8 cellular contexts compared by ENCODE assay signal in the genomic region with DNA sequence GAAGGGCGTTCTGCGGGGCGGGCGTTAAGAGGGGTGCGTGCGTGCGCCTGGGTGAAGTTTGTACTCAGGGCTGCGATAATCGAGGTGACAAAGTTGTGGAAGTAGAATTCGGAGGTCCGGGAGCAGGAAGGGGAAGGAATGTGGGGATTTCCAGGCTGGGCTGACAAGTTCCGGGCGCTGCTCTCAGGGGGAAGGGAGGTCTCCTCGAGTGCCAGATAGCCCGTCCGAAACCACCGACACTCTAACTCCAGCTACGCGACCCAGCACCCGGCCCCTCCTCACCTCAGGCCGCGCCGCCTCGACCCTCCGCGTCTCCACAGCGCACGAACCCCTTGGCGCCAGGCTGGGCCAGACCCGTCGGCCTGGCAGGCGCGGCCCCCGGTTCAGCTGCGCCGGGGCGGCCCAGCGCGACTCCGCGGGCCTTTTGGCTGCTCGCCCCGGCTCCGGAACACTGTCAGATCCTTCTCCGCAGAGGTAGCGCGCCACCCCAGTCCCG. TPM values are rescaled to one million over a fixed set of nuclear protein-coding genes. Genes with fewer than 3 reads are reported as not detected.
A peak's percentile ranks its signal among the peaks of the same experiment; 100 is the strongest.
DNase-seq lines count a peak whose midpoint lies in the region; ATAC-seq, FAIRE-seq and TF ChIP-seq lines count a peak whose summit lies in the region.

TSS of gene IL6ST (minus strand) at position 462 of the 496 bp plus-strand sequence. CDS start 18,685 bp downstream, outside the sequence.

- ATAC-seq in HG02840 (IDR thresholded peaks at IDR 0.05; ENCODE audit: low FRiP score, unreplicated experiment) (peak; percentile 46), gastrocnemius medialis (peak; percentile 72 to 76)

- in situ Hi-C loops in astrocyte of the spinal cord (cut with HindIII; ENCODE audit: low sequenced_read_pairs), result no loop called here
- in situ Hi-C loops in gastrocnemius medialis (cut with MboI; ENCODE audit: low sequenced_read_pairs in 4 of 4), result loop anchor here in 3 of 4 donors (25.0 kb wide), 2 partner anchors 193 to 1193 kb away; no protein-coding TSS in a partner anchor

- H3K36me3 ChIP-seq in PC-9 (ENCODE audit: low read depth) (no peaks in the 10 kb centered on the region), gastrocnemius medialis (no peaks in the 10 kb centered on the region)

- peaks cover 23% of the 10 kb centered on the region for H3F3A ChIP-seq in PC-9 (ENCODE audit: insufficient read depth, low read depth)

- H3K27ac ChIP-seq in PC-9 (peak within 1 kb of the TSS; percentile 91), gastrocnemius medialis (peak within 1 kb of the TSS; percentile 95 to 99 (median 98))

- peak within 1 kb of the TSS; percentile 82 for H2AFZ ChIP-seq in PC-9

- TF ChIP-seq CTCF in PC-9 (conservative IDR thresholded peaks at IDR 0.05) (no peak), astrocyte of the spinal cord (IDR thresholded peaks at IDR 0.05; ENCODE audit: low read depth, low read length) (no peak), gastrocnemius medialis (IDR thresholded peaks at IDR 0.05 in 4 of 5, conservative IDR thresholded peaks at IDR 0.05 in 1 of 5) (peak in 1 of 5 experiments; percentile 17)

- no peaks in the 10 kb centered on the region for H3K9me3 ChIP-seq in PC-9 (ENCODE audit: insufficient read depth, low read depth)
- no peaks in the 10 kb centered on the region for H3K9me3 ChIP-seq in gastrocnemius medialis

- H3K4me2 ChIP-seq in PC-9, result peak within 1 kb of the TSS; percentile 99

- peak; percentile 80; the same call in 1 of the 2 replicates for TF ChIP-seq POLR2A in GM12892 (IDR thresholded peaks at IDR 0.05; ENCODE audit: low read depth, low read length)
- TF ChIP-seq POLR2A in gastrocnemius medialis (IDR thresholded peaks at IDR 0.05), result peak; percentile 96 to 98

- TSS peak; percentile 38 for BruUV-seq in PC-9 (replicated peaks; lab: Mats Ljungman, UMichigan)

- no peaks in the 10 kb centered on the region for H3K9me2 ChIP-seq in PC-9 (ENCODE audit: insufficient read depth)

- H3K4me1 ChIP-seq in PC-9 (replicated peaks; ENCODE audit: insufficient read depth) (peaks cover 44% of the 10 kb centered on the region), gastrocnemius medialis (peaks cover 37 to 38% of the 10 kb centered on the region in 2 donors)

- POLR2A ChIA-PET in PC-9 (lab: Charles Lee; ENCODE audit: unreplicated experiment), result interaction anchor here (0.6 to 1.0 kb wide), 5 partner anchors 56 to 643 kb away, joined by 3 to 7 read pairs (median 5); no protein-coding TSS in a partner anchor

- FAIRE-seq in GM12892 (lab: Jason Lieb, UNC), result no peak

- H3K4me3 ChIP-seq in PC-9 (peak within 1 kb of the TSS; percentile 87), astrocyte of the spinal cord (ENCODE audit: low read depth, low read length) (peak within 1 kb of the TSS; percentile 59), gastrocnemius medialis (peak within 1 kb of the TSS; percentile 82 to 95 (median 84))

- CTCF ChIA-PET in PC-9 (lab: Charles Lee), result interaction anchor here (0.6 kb wide), 1 partner anchor 136 kb away, joined by 3 read pairs; no protein-coding TSS in a partner anchor

- DNase-seq in A172 (ENCODE audit: low spot score) (peak; percentile 87), GM12892 (ENCODE audit: insufficient read length) (peak; percentile 18), PC-9 (peak in 1 of 2 experiments; percentile 65), astrocyte of the spinal cord (ENCODE audit: low read depth, low spot score) (peak; percentile 56), iPS DF 4.7 (ENCODE audit: extremely low read depth, low spot score) (peak; percentile 14), gastrocnemius medialis (peak in 1 of 2 donors; percentile 42), NCI-H2081 treated with DMSO at 0.1 percent for 48 hours (lab: John Stamatoyannopoulos, UW) (no peak)

- H3K27me3 ChIP-seq in PC-9 (ENCODE audit: insufficient read depth, low read depth), result no peaks in the 10 kb centered on the region
- no peaks in the 10 kb centered on the region for H3K27me3 ChIP-seq in gastrocnemius medialis

- peaks cover 59% of the 10 kb centered on the region for H3K79me2 ChIP-seq in PC-9 (ENCODE audit: low read depth)

- H4K20me1 ChIP-seq in PC-9 (ENCODE audit: insufficient read depth), result no peaks in the 10 kb centered on the region; the same call in 1 of the 2 replicates

- intact Hi-C loops in PC-9 (cut with micrococcal nuclease; ENCODE audit: unreplicated experiment) (loop anchor here (1.0 to 2.0 kb wide), 2 partner anchors 102 to 181 kb away; no protein-coding TSS in a partner anchor), gastrocnemius medialis (cut with DNase I; ENCODE audit: low total_unique reads) (loop anchor here (2.0 to 10.0 kb wide), 5 partner anchors 16 to 1180 kb away; partner anchors contain the start of genes GPBP1 and MAP3K1)

RNA-seq across cellular contexts. Expression of gene IL6ST, which starts in this region (rescaled TPM):
- 97.7 and 112 TPM in 2 replicates for total RNA-seq in A172 (2014; rRNA removed; shearing (Covaris generic))
- polyA plus RNA-seq in GM12892 (2012; ENCODE audit: missing spikeins), result 6.4 TPM
- 52.2 and 60.2 TPM in 2 replicates for total RNA-seq in PC-9 (2021)
- total RNA-seq in gastrocnemius medialis, result 100 to 1,000 TPM; 128 to 228 (median 167) TPM
